21 cellular contexts compared by ENCODE assay signal in the genomic region with DNA sequence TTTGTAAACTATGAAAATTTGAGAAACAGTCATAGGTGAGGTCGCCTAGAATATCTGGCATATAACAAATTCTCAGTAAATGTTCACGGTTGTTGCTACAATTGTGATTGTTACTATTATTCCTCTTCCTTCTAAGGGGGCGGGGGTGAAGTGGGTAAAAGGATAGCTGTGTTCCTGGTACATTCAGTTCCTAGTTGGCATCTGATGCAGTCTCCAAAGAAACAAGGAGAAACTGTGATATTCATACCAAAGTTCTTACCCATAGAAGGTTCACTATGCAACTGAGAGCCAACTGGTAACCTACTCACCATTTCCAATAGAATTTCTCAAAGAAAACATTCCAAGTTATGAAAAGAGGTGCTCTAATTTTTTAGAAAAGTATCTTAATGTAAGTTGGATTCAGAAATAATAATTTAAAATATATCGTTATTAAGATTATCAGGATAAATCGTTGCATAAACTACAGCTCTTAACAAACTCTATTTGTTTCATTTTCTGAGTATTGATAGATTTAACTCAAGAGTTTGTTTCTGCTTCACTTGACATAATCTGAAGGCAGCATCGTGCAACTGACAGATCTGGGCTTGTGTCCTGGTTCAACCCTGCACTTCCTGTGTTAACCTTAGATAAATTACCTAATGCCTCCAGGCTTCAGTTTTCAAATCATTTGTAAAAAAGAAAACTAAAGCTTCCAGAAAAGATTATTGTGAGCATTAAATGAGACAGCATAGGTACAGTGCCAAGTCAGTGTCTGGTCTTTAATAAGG. TPM values are rescaled to one million over a fixed set of nuclear protein-coding genes. Genes with fewer than 3 reads are reported as not detected.
DNase-seq lines count a peak whose midpoint lies in the region; ATAC-seq, FAIRE-seq and TF ChIP-seq lines count a peak whose summit lies in the region.
"Had no signal": no experiment of that assay in that cellular context is flagged by ENCODE, and none has a peak within 500 bp of the region (broad histone marks: within the 10 kb centered on the region; RNA-seq: fewer than 3 reads in every experiment).

No MANE protein-coding gene starts in this region.

- peak overlapping the region; percentile 83; the same call in 1 of the 2 replicates for H3K27ac ChIP-seq in C4-2B
- peak overlapping the region; percentile 44; the same call in 1 of the 3 replicates for H3K27ac ChIP-seq in K562 (ENCODE audit: extremely low read depth, low read depth, low read length)
- H3K27ac ChIP-seq: thyroid gland had no signal

- in situ Hi-C loops in K562 (cut with MboI): no loop called here

- WGBS in K562 (ENCODE audit: insufficient coverage, low coverage, missing lambda C conversion rate): 35% methylated on average over 6 of the region's 6 CpGs

- H3K9me3 Mint-ChIP-seq in natural killer cell treated with Interleukin-12 subunit alpha and Interleukin-12 subunit beta and Interleukin-15 and Interleukin-18, amount 100 ng/mL, for 72 hours: no peaks in the 10 kb centered on the region
- H3K9me3 Mint-ChIP-seq: activated CD4-positive, alpha-beta T cell treated with anti-CD3 and anti-CD28 coated beads, Interleukin-2, amount 10 ng/mL, durations not matched to agents 7 days and 5 days; endodermal cell; nephron; stimulated activated memory B cell treated with anti-CD40 and anti-IgM and Interleukin-4, amounts not matched to agents 10 μg/mL and 1 μg/mL and 100 μg/mL, for 72 hours; T-cell had no signal

- H3K9ac ChIP-seq in K562 (ENCODE audit: insufficient read depth in 1 of 2, low read depth in 2 of 2, low read length in 2 of 2): no peak overlapping the region

- no peak for TF ChIP-seq EP300 in K562 (IDR thresholded peaks at IDR 0.05; ENCODE audit: low read length)

- H3K4me3 ChIP-seq in Jurkat, Clone E6-1 (ENCODE audit: low read length): peak overlapping the region; percentile 29
- H3K4me3 ChIP-seq in K562: no peak overlapping the region
- H3K4me3 ChIP-seq: thyroid gland had no signal

- H3K27me3 ChIP-seq in K562 (ENCODE audit: control insufficient read depth in 2 of 2, insufficient read depth in 2 of 2, low read length in 2 of 2): no peaks in the 10 kb centered on the region
- H3K27me3 ChIP-seq: thyroid gland had no signal

- intact Hi-C loops in K562 (cut with micrococcal nuclease): no loop called here

- H3K9me1 ChIP-seq in K562 (ENCODE audit: control insufficient read depth, insufficient read depth, low read length): no peaks in the 10 kb centered on the region

- no peak for TF ChIP-seq RAD21 in K562 (CRISPR knock-in tag; conservative IDR thresholded peaks at IDR 0.05 in 1 of 2, IDR thresholded peaks at IDR 0.05 in 1 of 2)

- H3K27me3 Mint-ChIP-seq in natural killer cell treated with Interleukin-12 subunit alpha and Interleukin-12 subunit beta and Interleukin-15 and Interleukin-18, amount 100 ng/mL, for 72 hours: no peaks in the 10 kb centered on the region
- H3K27me3 Mint-ChIP-seq: activated CD4-positive, alpha-beta T cell treated with anti-CD3 and anti-CD28 coated beads, Interleukin-2, amount 10 ng/mL, durations not matched to agents 7 days and 5 days; stimulated activated memory B cell treated with anti-CD40 and anti-IgM and Interleukin-4, amounts not matched to agents 10 μg/mL and 1 μg/mL and 100 μg/mL, for 72 hours; T-cell had no signal

- no peaks in the 10 kb centered on the region for H3K79me2 ChIP-seq in K562 (ENCODE audit: control insufficient read depth, insufficient read depth, low read length)

- CTCF ChIA-PET in K562 (lab: Yijun Ruan, JAX; ENCODE audit: low intra/inter-chr PET ratio): no interaction called here

- TF ChIP-seq POLR2A in K562 (conservative IDR thresholded peaks at IDR 0.05): no peak

- peaks cover 19% of the 10 kb centered on the region for H3K36me3 Mint-ChIP-seq in natural killer cell treated with Interleukin-12 subunit alpha and Interleukin-12 subunit beta and Interleukin-15 and Interleukin-18, amount 100 ng/mL, for 72 hours

- DNase-seq in Jurkat, Clone E6-1 (ENCODE audit: low read depth, low spot score): peak; percentile 61
- DNase-seq in K562 (ENCODE audit: extremely low read depth in 1 of 4, low spot score in 3 of 4) (peak in 1 of 4 experiments; percentile 25), GDM1 (lab: John Stamatoyannopoulos, UW) (no peak), GM19240 (ENCODE audit: insufficient read length, low spot score) (no peak)
- DNase-seq in natural killer cell treated with Interleukin-12 subunit alpha and Interleukin-12 subunit beta and Interleukin-15 and Interleukin-18, amount 100 ng/mL, for 72 hours (ENCODE audit: low spot score): no peak
- DNase-seq: activated CD4-positive, alpha-beta T cell treated with anti-CD3 and anti-CD28 coated beads, Interleukin-2, amount 10 ng/mL, durations not matched to agents 7 days and 5 days; activated T-cell treated with anti-CD3 and anti-CD28 coated beads for 4 hours; endodermal cell; H7; left colon; mesendoderm; NCI-H1417 treated with DMSO at 0.1 percent for 48 hours; NCI-H524 treated with DMSO at 0.1 percent for 48 hours; SHP77 treated with DMSO at 0.1 percent for 48 hours; T-cell; thyroid gland had no signal

- TF ChIP-seq CTCF in C4-2B (conservative IDR thresholded peaks at IDR 0.05) (no peak), K562 (IDR thresholded peaks at IDR 0.05 in 2 of 3, conservative IDR thresholded peaks at IDR 0.05 in 1 of 3; ENCODE audit: insufficient read depth in 2 of 3, low read depth in 1 of 3, low read length in 3 of 3) (no peak)

- H3K4me3 Mint-ChIP-seq in natural killer cell treated with Interleukin-12 subunit alpha and Interleukin-12 subunit beta and Interleukin-15 and Interleukin-18, amount 100 ng/mL, for 72 hours: peak overlapping the region; percentile 73
- H3K4me3 Mint-ChIP-seq: activated CD4-positive, alpha-beta T cell treated with anti-CD3 and anti-CD28 coated beads, Interleukin-2, amount 10 ng/mL, durations not matched to agents 7 days and 5 days; endodermal cell; nephron; stimulated activated memory B cell treated with anti-CD40 and anti-IgM and Interleukin-4, amounts not matched to agents 10 μg/mL and 1 μg/mL and 100 μg/mL, for 72 hours; T-cell had no signal

- H3K9me3 ChIP-seq in K562 (replicated peaks; ENCODE audit: control insufficient read depth, insufficient read depth, low read depth, low read length): no peaks in the 10 kb centered on the region
- H3K9me3 ChIP-seq: thyroid gland had no signal

- H3K4me1 Mint-ChIP-seq in natural killer cell treated with Interleukin-12 subunit alpha and Interleukin-12 subunit beta and Interleukin-15 and Interleukin-18, amount 100 ng/mL, for 72 hours (ENCODE audit: low read depth in 2 of 2): peaks cover 17 to 23% of the 10 kb centered on the region in 2 donors
- H3K4me1 Mint-ChIP-seq: endodermal cell; nephron; stimulated activated memory B cell treated with anti-CD40 and anti-IgM and Interleukin-4, amounts not matched to agents 10 μg/mL and 1 μg/mL and 100 μg/mL, for 72 hours had no signal

- no peaks in the 10 kb centered on the region for H4K20me1 ChIP-seq in K562 (replicated peaks; ENCODE audit: control insufficient read depth, insufficient read depth, low read length)

- H3K27ac Mint-ChIP-seq in natural killer cell treated with Interleukin-12 subunit alpha and Interleukin-12 subunit beta and Interleukin-15 and Interleukin-18, amount 100 ng/mL, for 72 hours: peak overlapping the region; percentile 26 to 83
- H3K27ac Mint-ChIP-seq: activated CD4-positive, alpha-beta T cell treated with anti-CD3 and anti-CD28 coated beads, Interleukin-2, amount 10 ng/mL, durations not matched to agents 7 days and 5 days; endodermal cell; nephron; stimulated activated memory B cell treated with anti-CD40 and anti-IgM and Interleukin-4, amounts not matched to agents 10 μg/mL and 1 μg/mL and 100 μg/mL, for 72 hours had no signal

- ATAC-seq in K562 (peak; percentile 19; the same call in 1 of the 3 replicates), GM18861 (IDR thresholded peaks at IDR 0.05; ENCODE audit: unreplicated experiment) (no peak)
- ATAC-seq in natural killer cell treated with Interleukin-12 subunit alpha and Interleukin-12 subunit beta and Interleukin-15 and Interleukin-18, amount 100 ng/mL, for 72 hours: peak; percentile 71 to 76
- ATAC-seq: left colon; stimulated activated memory B cell treated with anti-CD40 and anti-IgM and Interleukin-4, amounts not matched to agents 10 μg/mL and 1 μg/mL and 100 μg/mL, for 72 hours; T-cell had no signal

- POLR2A ChIA-PET in K562 (lab: Yijun Ruan, JAX): interaction anchor here (0.7 to 1.6 kb wide), 3 partner anchors 11 to 275 kb away, joined by 3 to 4 read pairs (median 4); partner anchors contain the start of gene MAP7

- H3K36me3 ChIP-seq in K562 (ENCODE audit: control insufficient read depth, insufficient read depth, low read length): peaks cover 29% of the 10 kb centered on the region; the same call in 2 of the 3 replicates

- BruUV-seq in K562 (replicated peaks; lab: Mats Ljungman, UMichigan): no TSS peak

- no peak overlapping the region for H3K4me2 ChIP-seq in K562 (ENCODE audit: insufficient read depth, low read length)

- FAIRE-seq in K562 (lab: Jason Lieb, UNC): peak; percentile 11
- FAIRE-seq: HTR-8/SVneo had no signal

- no peak overlapping the region; the same call in 1 of the 2 replicates for H2AFZ ChIP-seq in K562 (ENCODE audit: low read depth, low read length)

- peaks cover 0 to 36% of the 10 kb centered on the region in 2 experiments; a peak in 4 of 5 replicates for H3K4me1 ChIP-seq in K562 (replicated peaks in 1 of 2; ENCODE audit: control insufficient read depth in 2 of 2, insufficient read depth in 2 of 2, low read length in 2 of 2)
- H3K4me1 ChIP-seq: thyroid gland had no signal

RNA-seq across cellular contexts. Expression of gene MAP7, which starts 13.3 kb away (rescaled TPM):
- polyA plus RNA-seq in Jurkat, Clone E6-1 (2012; ENCODE audit: insufficient read depth, insufficient read length): 1.5 TPM
- total RNA-seq in K562 (2011; cell fraction: chromatin; rRNA removed; ENCODE audit: low replicate concordance): 0.67 and 1.5 TPM in 2 replicates
- 0.50 and 0.53 TPM in 2 replicates for total RNA-seq in K562 (2011; cell fraction: nucleolus; rRNA removed)
- 0.88 and 0.99 TPM in 2 replicates for total RNA-seq in K562 (2011; cell fraction: nucleoplasm; rRNA removed)
- 6.6 and 7.5 TPM in 2 replicates for total RNA-seq in K562 (2014; rRNA removed)
- 3.9 and 4.2 TPM in 2 replicates for total RNA-seq in K562 (2014; rRNA removed; fragmentation: Illumina TruSeq; extraction: Trizol)
- 7.6 and 7.7 TPM in 2 replicates for total RNA-seq in K562 (2015; rRNA removed; fragmentation: Illumina TruSeq; extraction: Trizol)
- 6.1 and 7.4 TPM in 2 replicates for total RNA-seq in K562 (2021)
- 1.0 and 1.3 TPM in 2 replicates for polyA plus RNA-seq in K562 (2011; rRNA removed)
- 0.59 and 0.78 TPM in 2 replicates for polyA plus RNA-seq in K562 (2011; cell fraction: cytosol; rRNA removed)
- polyA plus RNA-seq in K562 (2011; cell fraction: nucleus; rRNA removed): 0.93 and 1.6 TPM in 2 replicates
- polyA plus RNA-seq in K562 (2012): 9.3 and 9.7 TPM in 2 replicates
- 6.7 and 6.9 TPM in 2 replicates for polyA plus RNA-seq in K562 (2014; fragmentation: Illumina TruSeq; extraction: Trizol)
- 1 to 10 TPM in 1 of 2 experiments, under 1 TPM in 1; 0.76 to 1.1 TPM for polyA plus RNA-seq in K562 (2014; fragmentation: Nextera tagmentation; extraction: Ambion mirVana)
- polyA plus RNA-seq in K562 (2014; rRNA removed): 3.9 and 4.4 TPM in 2 replicates
- 0.78 and 1.2 TPM in 2 replicates for polyA minus RNA-seq in K562 (2011; rRNA and poly(A)+ RNA removed)
- polyA minus RNA-seq in K562 (2011; cell fraction: cytosol; rRNA and poly(A)+ RNA removed): 1.5 and 1.6 TPM in 2 replicates
- polyA minus RNA-seq in K562 (2011; cell fraction: nucleus; rRNA and poly(A)+ RNA removed): 0.67 TPM in 2 replicates
- total RNA-seq in natural killer cell treated with Interleukin-12 subunit alpha and Interleukin-12 subunit beta and Interleukin-15 and Interleukin-18, amount 100 ng/mL, for 72 hours: under 1 TPM; 0.73 to 0.83 TPM
